ENCODE assay signal across 11 cellular contexts in genomic region chr9:133584559-133585476, GRCh38. TPM values are rescaled to one million over a fixed set of nuclear protein-coding genes. Genes with fewer than 3 reads are reported as not detected.
A peak's percentile ranks its signal among the peaks of the same experiment; 100 is the strongest.
DNase-seq lines count a peak whose midpoint lies in the region; ATAC-seq and TF ChIP-seq lines count a peak whose summit lies in the region.
"Had no signal": no experiment of that assay in that cellular context is flagged by ENCODE, and none has a peak within 500 bp of the region (broad histone marks: within the 10 kb centered on the region; RNA-seq: fewer than 3 reads in every experiment).

No MANE protein-coding gene starts in this region.

- peak; percentile 88 for DNase-seq in NAMALWA (ENCODE audit: low spot score)
- peak; percentile 58 to 76 for DNase-seq in NCI-H526 (lab: John Stamatoyannopoulos, UW)
- peak; percentile 61 for DNase-seq in glutamatergic neuron
- DNase-seq in dermis blood vessel endothelial cell, result no peak
- DNase-seq: stimulated activated CD4-positive, alpha-beta T cell treated with anti-CD3 and anti-CD28 coated beads, Interleukin-4, amount 100 ng/mL, for 1 hour had no signal

- H3K27me3 Mint-ChIP-seq in glutamatergic neuron (ENCODE audit: unreplicated experiment), result peaks cover 9% of the 10 kb centered on the region

- no peak for TF ChIP-seq CTCF in glutamatergic neuron (IDR thresholded peaks at IDR 0.05; ENCODE audit: partially characterized antibody, unreplicated experiment)

- H3K9me3 Mint-ChIP-seq in glutamatergic neuron (ENCODE audit: unreplicated experiment), result peaks cover 3% of the 10 kb centered on the region

- H3K27ac Mint-ChIP-seq in glutamatergic neuron (ENCODE audit: unreplicated experiment), result peak overlapping the region; percentile 78
- H3K27ac Mint-ChIP-seq: activated naive CD8-positive, alpha-beta T cell had no signal

- peaks cover 33% of the 10 kb centered on the region for H3K4me1 Mint-ChIP-seq in glutamatergic neuron (ENCODE audit: low read depth, unreplicated experiment)

- ATAC-seq in HG03159 (IDR thresholded peaks at IDR 0.05; ENCODE audit: unreplicated experiment) (no peak), GM19452 (IDR thresholded peaks at IDR 0.05; ENCODE audit: unreplicated experiment) (no peak)

- H3K4me3 Mint-ChIP-seq in glutamatergic neuron (ENCODE audit: unreplicated experiment), result peak overlapping the region; percentile 66
- H3K4me3 Mint-ChIP-seq: activated naive CD8-positive, alpha-beta T cell had no signal

- H3K27ac ChIP-seq in temporal lobe (ENCODE audit: low read depth, low read length), result peak overlapping the region; percentile 56

- H3K36me3 Mint-ChIP-seq in glutamatergic neuron (ENCODE audit: unreplicated experiment), result peaks cover 5% of the 10 kb centered on the region
- H3K36me3 Mint-ChIP-seq: activated naive CD8-positive, alpha-beta T cell had no signal

RNA-seq across cellular contexts. Expression of gene FAM163B, which starts 24.4 kb away (rescaled TPM):
- 0.51 TPM for total RNA-seq in glutamatergic neuron (ENCODE audit: unreplicated experiment)
- total RNA-seq in temporal lobe, result 18.9 TPM
- not detected in 2 replicates for total RNA-seq in dermis blood vessel endothelial cell
- total RNA-seq: fibroblast of lung, mononuclear cell had no signal

RNA-seq across cellular contexts. Expression of gene ADAMTSL2, which starts 50.3 kb away (rescaled TPM):
- total RNA-seq in glutamatergic neuron (ENCODE audit: unreplicated experiment) (1.3 TPM), temporal lobe (2.7 TPM), dermis blood vessel endothelial cell (under 0.01 and 0.17 TPM in 2 replicates)

RNA-seq across cellular contexts. Expression of gene DBH, which starts 51.3 kb away (rescaled TPM):
- 1.8 TPM for total RNA-seq in glutamatergic neuron (ENCODE audit: unreplicated experiment)
- not detected for total RNA-seq in temporal lobe
- not detected in 2 replicates for total RNA-seq in dermis blood vessel endothelial cell
- total RNA-seq: fibroblast of lung had no signal

Comparison
In these comparisons a context has a peak if more than half of its experiments do, and no peak if none do; other contexts are left out.
1. RNA of gene FAM163B, which starts 24.4 kb away (total RNA-seq): 18.9 TPM in temporal lobe (single experiment); 0.51 TPM in glutamatergic neuron (single experiment) and not detected in dermis blood vessel endothelial cell; every median in the first group is over 10 times any median in the second.